Comparison of ENCODE assay signal across 8 cellular contexts in genomic region chr1:16237343-16237830, GRCh38. TPM values are rescaled to one million over a fixed set of nuclear protein-coding genes. Genes with fewer than 3 reads are reported as not detected.
DNase-seq lines count a peak whose midpoint lies in the region; ATAC-seq and TF ChIP-seq lines count a peak whose summit lies in the region.

No MANE protein-coding gene starts in this region.

- H3K27me3 Mint-ChIP-seq in CD4-positive, CD25-positive, alpha-beta regulatory T cell, result peaks cover 4% of the 10 kb centered on the region
- peaks cover 7% of the 10 kb centered on the region for H3K27me3 Mint-ChIP-seq in nephron progenitor cell (ENCODE audit: low read depth, poor library complexity)

- H3K27me3 ChIP-seq in CD4-positive, CD25-positive, alpha-beta regulatory T cell (ENCODE audit: control insufficient read depth, insufficient read depth, low read length), result no peaks in the 10 kb centered on the region
- H3K27me3 ChIP-seq in dorsolateral prefrontal cortex, result no peaks in the 10 kb centered on the region

- no peaks in the 10 kb centered on the region for H3K9me3 Mint-ChIP-seq in CD4-positive, CD25-positive, alpha-beta regulatory T cell
- H3K9me3 Mint-ChIP-seq in nephron progenitor cell, result no peaks in the 10 kb centered on the region

- H3K4me1 ChIP-seq in CD4-positive, CD25-positive, alpha-beta regulatory T cell (ENCODE audit: control insufficient read depth, insufficient read depth, low read length, poor library complexity, severe bottlenecking), result peaks cover 18% of the 10 kb centered on the region

- intact Hi-C loops in dorsolateral prefrontal cortex (cut with DNase I), result no loop called here

- H3K36me3 Mint-ChIP-seq in CD4-positive, CD25-positive, alpha-beta regulatory T cell, result peaks cover 5% of the 10 kb centered on the region
- H3K36me3 Mint-ChIP-seq in nephron progenitor cell (ENCODE audit: low read depth), result no peaks in the 10 kb centered on the region

- TF ChIP-seq CTCF in LNCaP clone FGC (IDR thresholded peaks at IDR 0.05; ENCODE audit: control insufficient read depth, extremely low read depth, insufficient read depth) (no peak), dorsolateral prefrontal cortex (IDR thresholded peaks at IDR 0.05 in 54 of 56, conservative IDR thresholded peaks at IDR 0.05 in 2 of 56; ENCODE audit: low read depth in 1 of 56, partially characterized antibody in 56 of 56) (peak in 4 of 56 donors; percentile 1 to 12 (median 6)), nephron progenitor cell (IDR thresholded peaks at IDR 0.05) (no peak)

- H3K4me3 Mint-ChIP-seq in CD4-positive, CD25-positive, alpha-beta regulatory T cell, result peak overlapping the region; percentile 92 to 94 (median 92)
- H3K4me3 Mint-ChIP-seq in nephron progenitor cell, result peak overlapping the region; percentile 86

- peak overlapping the region; percentile 93 to 98 (median 96) for H3K27ac Mint-ChIP-seq in CD4-positive, CD25-positive, alpha-beta regulatory T cell
- no peak overlapping the region for H3K27ac Mint-ChIP-seq in nephron progenitor cell

- H3K36me3 ChIP-seq in CD4-positive, CD25-positive, alpha-beta regulatory T cell (ENCODE audit: control insufficient read depth, insufficient read depth, low read length), result no peaks in the 10 kb centered on the region

- peak overlapping the region; percentile 86 for H3K4me3 ChIP-seq in CD4-positive, CD25-positive, alpha-beta regulatory T cell (ENCODE audit: low read depth, low read length)
- H3K4me3 ChIP-seq in LNCaP clone FGC (ENCODE audit: low read depth, low read length), result peak overlapping the region; percentile 5
- H3K4me3 ChIP-seq in dorsolateral prefrontal cortex, result peak overlapping the region; percentile 55 to 95 (median 77)

- H3K4me1 Mint-ChIP-seq in CD4-positive, CD25-positive, alpha-beta regulatory T cell, result peaks cover 6 to 26% (median 19%) of the 10 kb centered on the region in 4 donors
- peaks cover 27% of the 10 kb centered on the region for H3K4me1 Mint-ChIP-seq in nephron progenitor cell

- no peak for ATAC-seq in CD4-positive, CD25-positive, alpha-beta regulatory T cell (ENCODE audit: low read depth in 2 of 2)
- no peak for ATAC-seq in HG03139 (IDR thresholded peaks at IDR 0.05; ENCODE audit: unreplicated experiment)

- no peaks in the 10 kb centered on the region for H3K9me3 ChIP-seq in CD4-positive, CD25-positive, alpha-beta regulatory T cell (ENCODE audit: control insufficient read depth in 2 of 2, low read length in 2 of 2)

- no peak for DNase-seq in CD4-positive, CD25-positive, alpha-beta regulatory T cell
- DNase-seq in LNCaP clone FGC (ENCODE audit: low read depth) (peak; percentile 19), dorsolateral prefrontal cortex (no peak), nephron progenitor cell (no peak), hippocampal formation (lab: John Stamatoyannopoulos, UW) (no peak), Kasumi-1 (lab: John Stamatoyannopoulos, UW) (no peak)
- DNase-seq in activated CD4-positive, CD25-positive, alpha-beta regulatory T cell (lab: John Stamatoyannopoulos, UW), result no peak

- peak overlapping the region; percentile 81 for H3K27ac ChIP-seq in CD4-positive, CD25-positive, alpha-beta regulatory T cell (ENCODE audit: insufficient read depth, low read length, poor library complexity, severe bottlenecking)
- H3K27ac ChIP-seq in dorsolateral prefrontal cortex, result peak overlapping the region in 54 of 59 donors; percentile 15 to 89 (median 75)

RNA-seq across cellular contexts. Expression of gene CPLANE2, which starts 0.4 kb away (rescaled TPM):
- total RNA-seq in CD4-positive, CD25-positive, alpha-beta regulatory T cell, result 7.5 TPM
- polyA plus RNA-seq in CD4-positive, CD25-positive, alpha-beta regulatory T cell, result 1 to 10 TPM; 1.2 to 3.3 (median 1.4) TPM
- 10 to 100 TPM in 117 of 120 experiments, 1 to 10 TPM in 3; 8.3 to 46.2 (median 18.1) TPM for total RNA-seq in dorsolateral prefrontal cortex

RNA-seq across cellular contexts. Expression of gene ARHGEF19, which starts 24.9 kb away (rescaled TPM):
- 10.4 TPM for total RNA-seq in CD4-positive, CD25-positive, alpha-beta regulatory T cell
- 1 to 10 TPM; 5.6 to 8.5 (median 8.1) TPM for polyA plus RNA-seq in CD4-positive, CD25-positive, alpha-beta regulatory T cell
- total RNA-seq in dorsolateral prefrontal cortex, result 1 to 10 TPM in 92 of 120 experiments, under 1 TPM in 28; 0.25 to 6.1 (median 1.6) TPM

Comparison
In these comparisons a context has a peak if more than half of its experiments do, and no peak if none do; other contexts are left out.
1. H3K4me3 ChIP-seq: peak in every context shown above with its lines; median percentile 86 in CD4-positive, CD25-positive, alpha-beta regulatory T cell; 77 in dorsolateral prefrontal cortex; 5 in LNCaP clone FGC.